ENCODE assay signal across 14 cellular contexts in genomic region chr13:90686438-90686837, GRCh38.
A peak's percentile ranks its signal among the peaks of the same experiment; 100 is the strongest.
DNase-seq lines count a peak whose midpoint lies in the region; ATAC-seq and TF ChIP-seq lines count a peak whose summit lies in the region.
"Had no signal": no experiment of that assay in that cellular context is flagged by ENCODE, and none has a peak within 500 bp of the region (broad histone marks: within the 10 kb centered on the region; RNA-seq: fewer than 3 reads in every experiment).

No MANE protein-coding gene starts in this region.

- in situ Hi-C loops in brain microvascular endothelial cell (cut with HindIII; ENCODE audit: low pct_ligation_motif_present, low sequenced_read_pairs) = no loop called here

- TF ChIP-seq CTCF in brain microvascular endothelial cell (IDR thresholded peaks at IDR 0.05; ENCODE audit: low read depth, low read length, missing control alignments) (no peak), kidney epithelial cell (IDR thresholded peaks at IDR 0.05; ENCODE audit: insufficient read depth, low read length, poor library complexity, severe bottlenecking) (no peak), BE2C (IDR thresholded peaks at IDR 0.05; ENCODE audit: low read depth, low read length) (no peak)

- H3K9me3 ChIP-seq in BE2C = no peaks in the 10 kb centered on the region
- H3K9me3 ChIP-seq: upper lobe of left lung had no signal

- no peak overlapping the region for H2AFZ ChIP-seq in ACC112 (ENCODE audit: low read length, unreplicated experiment)

- 0 out of 2 replicates have a peak overlapping the region, but pooled peaks have one; percentile 17 for H3K4me3 ChIP-seq in ACC112 (ENCODE audit: low read depth, low read length)
- no peak overlapping the region for H3K4me3 ChIP-seq in brain microvascular endothelial cell (ENCODE audit: low read depth, low read length)
- no peak overlapping the region for H3K4me3 ChIP-seq in kidney epithelial cell (ENCODE audit: low read depth, low read length)
- H3K4me3 ChIP-seq in BE2C (ENCODE audit: low read depth, low read length) = no peak overlapping the region
- H3K4me3 ChIP-seq: upper lobe of left lung had no signal

- H3K27ac ChIP-seq in ACC112 (ENCODE audit: low read depth, low read length) = peak overlapping the region; percentile 34; the same call in 1 of the 2 replicates
- H3K27ac ChIP-seq in brain microvascular endothelial cell = peak overlapping the region; percentile 42
- H3K27ac ChIP-seq: upper lobe of left lung had no signal

- no peaks in the 10 kb centered on the region for H3K79me2 ChIP-seq in ACC112 (ENCODE audit: control insufficient read depth, insufficient read depth, low read length, unreplicated experiment)

- no peak for ATAC-seq in HG02852 (IDR thresholded peaks at IDR 0.05; ENCODE audit: unreplicated experiment)
- ATAC-seq: naive thymus-derived CD4-positive, alpha-beta T cell had no signal

- H3K27me3 ChIP-seq in ACC112 (ENCODE audit: insufficient read depth, low read length) (no peaks in the 10 kb centered on the region), brain microvascular endothelial cell (replicated peaks) (no peaks in the 10 kb centered on the region), kidney epithelial cell (ENCODE audit: control insufficient read depth, insufficient read depth, low read length) (no peaks in the 10 kb centered on the region), BE2C (no peaks in the 10 kb centered on the region)
- H3K27me3 ChIP-seq: upper lobe of left lung had no signal

- no peaks in the 10 kb centered on the region for H3K36me3 ChIP-seq in ACC112 (ENCODE audit: insufficient read depth, low read length)
- no peaks in the 10 kb centered on the region for H3K36me3 ChIP-seq in brain microvascular endothelial cell (replicated peaks)
- H3K36me3 ChIP-seq in kidney epithelial cell (ENCODE audit: control insufficient read depth, insufficient read depth, low read length) = no peaks in the 10 kb centered on the region
- H3K36me3 ChIP-seq in BE2C = no peaks in the 10 kb centered on the region
- H3K36me3 ChIP-seq: upper lobe of left lung had no signal

- DNase-seq in HS-27A (ENCODE audit: low read depth) (peak; percentile 35), brain microvascular endothelial cell (peak; percentile 68), kidney epithelial cell (ENCODE audit: low read depth) (peak; percentile 29), BE2C (no peak), pons (ENCODE audit: low spot score) (no peak)
- DNase-seq in stimulated activated CD4-positive, alpha-beta T cell treated with anti-CD3 and anti-CD28 coated beads, Interleukin-2, amount 100 ng/mL, for 48 hours = no peak
- DNase-seq: activated CD4-positive, alpha-beta T cell treated with anti-CD3 and anti-CD28 coated beads, Interleukin-2, amount 10 ng/mL, durations not matched to agents 24 days and 14 days; DMS79 treated with DMSO at 0.1 percent for 48 hours; naive thymus-derived CD4-positive, alpha-beta T cell; NCI-H2171 treated with DMSO at 0.1 percent for 48 hours; stimulated activated CD4-positive, alpha-beta T cell treated with anti-CD3 and anti-CD28 coated beads, Interleukin-12 subunit alpha, Interleukin-12 subunit beta, amount 100 ng/mL, for 4 hours; upper lobe of left lung had no signal

- H3K4me1 ChIP-seq in ACC112 (ENCODE audit: control insufficient read depth, insufficient read depth, low read length, unreplicated experiment) (peaks cover 19% of the 10 kb centered on the region), BE2C (peaks cover 32% of the 10 kb centered on the region)
- H3K4me1 ChIP-seq: upper lobe of left lung had no signal

Comparison
In these comparisons a context has a peak if more than half of its experiments do, and no peak if none do; other contexts are left out.
1. DNase-seq: peak in HS-27A (single experiment), brain microvascular endothelial cell (single experiment) and kidney epithelial cell (single experiment); none in BE2C (single experiment), pons (single experiment) and stimulated activated CD4-positive, alpha-beta T cell treated with anti-CD3 and anti-CD28 coated beads, Interleukin-2, amount 100 ng/mL, for 48 hours (0 of 2).